15 cellular contexts compared by ENCODE assay signal in the genomic region with DNA sequence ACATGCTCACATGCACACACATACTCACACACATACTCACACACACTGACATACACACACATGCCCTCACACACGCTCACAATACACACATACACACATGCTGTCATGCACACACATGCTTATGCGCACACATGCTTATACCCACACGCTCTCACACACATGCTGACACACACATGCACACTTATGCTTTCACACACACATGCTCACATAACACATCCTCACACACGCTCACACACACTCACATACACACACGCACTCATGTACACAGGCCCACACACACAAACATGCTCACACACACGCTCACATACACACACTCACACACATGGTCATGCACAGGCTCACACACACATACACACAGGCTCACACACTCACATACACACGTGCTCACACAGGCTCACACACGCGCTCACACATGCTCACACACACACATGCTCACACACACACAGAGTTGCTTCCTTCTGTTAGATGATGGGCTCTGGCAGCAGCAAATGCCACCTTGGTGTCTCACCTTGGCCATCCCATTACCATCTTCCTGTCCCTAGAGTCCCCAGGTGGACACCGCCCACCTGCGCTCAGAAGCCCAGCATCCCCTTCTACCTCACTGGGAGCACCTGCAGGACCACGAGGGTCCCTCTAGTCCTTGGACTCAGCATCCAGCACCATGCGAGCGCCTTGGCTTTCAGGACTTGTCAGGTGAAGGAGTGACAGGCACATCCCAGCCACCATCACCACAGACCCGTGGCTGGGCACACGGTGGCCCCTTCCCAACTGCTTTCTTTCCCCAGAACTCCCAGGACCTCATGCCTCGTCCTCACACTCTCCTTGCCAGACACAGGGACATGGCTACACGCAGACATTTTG. TPM values are rescaled to one million over a fixed set of nuclear protein-coding genes. Genes with fewer than 3 reads are reported as not detected.
A peak's percentile ranks its signal among the peaks of the same experiment; 100 is the strongest.
DNase-seq lines count a peak whose midpoint lies in the region; ATAC-seq, FAIRE-seq and TF ChIP-seq lines count a peak whose summit lies in the region.
"Had no signal": no experiment of that assay in that cellular context is flagged by ENCODE, and none has a peak within 500 bp of the region (broad histone marks: within the 10 kb centered on the region; RNA-seq: fewer than 3 reads in every experiment).

No MANE protein-coding gene starts in this region.

- H3K4me1 ChIP-seq in H9 (ENCODE audit: insufficient read depth, low read length) (no peaks in the 10 kb centered on the region), GM12878 (ENCODE audit: control insufficient read depth, insufficient read depth, low read length) (no peaks in the 10 kb centered on the region), endothelial cell of umbilical vein (ENCODE audit: control insufficient read depth, extremely low read depth, insufficient read depth, low read length) (no peaks in the 10 kb centered on the region)
- H3K4me1 ChIP-seq: A549 had no signal

- FAIRE-seq in GM12878 (lab: Jason Lieb, UNC) (no peak), endothelial cell of umbilical vein (lab: Jason Lieb, UNC) (no peak)
- FAIRE-seq: A549, GM18507 had no signal

- no peak overlapping the region for H2BK5ac ChIP-seq in H9 (ENCODE audit: insufficient read length, low read length)

- no peak overlapping the region for H3K56ac ChIP-seq in H9 (ENCODE audit: insufficient read length, low read depth, low read length)

- H4K5ac ChIP-seq in H9 (ENCODE audit: insufficient read length, low read depth, low read length), result peak overlapping the region; percentile 2

- H3K79me2 ChIP-seq in H9 (ENCODE audit: insufficient read depth, low read length) (no peaks in the 10 kb centered on the region), GM12878 (ENCODE audit: control insufficient read depth, insufficient read depth, low read length) (no peaks in the 10 kb centered on the region), endothelial cell of umbilical vein (ENCODE audit: control insufficient read depth, insufficient read depth, low read length) (no peaks in the 10 kb centered on the region)

- CTCF ChIA-PET in GM12878 (lab: Yijun Ruan, JAX), result no interaction called here
- CTCF ChIA-PET in endothelial cell of umbilical vein (lab: Charles Lee), result no interaction called here
- CTCF ChIA-PET in CD4-positive, alpha-beta T cell (lab: Charles Lee), result no interaction called here

- in situ Hi-C loops in GM12878 (cut with MboI), result no loop called here

- intact Hi-C loops in GM12878 (cut with micrococcal nuclease; ENCODE audit: unreplicated experiment) (no loop called here), endothelial cell of umbilical vein (cut with micrococcal nuclease) (no loop called here), natural killer cell (cut with micrococcal nuclease) (no loop called here)
- intact Hi-C loops in CD4-positive, alpha-beta T cell (cut with DNase I, micrococcal nuclease), result no loop called here

- H3T11ph ChIP-seq in H9 (ENCODE audit: low read length), result no peak overlapping the region

- H2BK120ac ChIP-seq in H9 (ENCODE audit: low read depth, low read length, poor library complexity, severe bottlenecking), result no peak overlapping the region

- no peak for DNase-seq in H9
- no peak for DNase-seq in GM12878 (ENCODE audit: low read depth, low spot score)
- no peak for DNase-seq in endothelial cell of umbilical vein (ENCODE audit: low read depth, low spot score)
- DNase-seq in CD4-positive, alpha-beta T cell, result no peak
- no peak for DNase-seq in NCI-H128 (lab: John Stamatoyannopoulos, UW; ENCODE audit: unreplicated experiment)
- DNase-seq in natural killer cell, result no peak
- DNase-seq: BE2C; Caco-2; CD8-positive, alpha-beta T cell; DND-41; GDM1; H7 had no signal

- H3K79me1 ChIP-seq in H9 (ENCODE audit: insufficient read depth, low read depth, low read length, poor library complexity, severe bottlenecking), result no peaks in the 10 kb centered on the region

- ATAC-seq in GM12878 (no peak), natural killer cell (no peak)
- ATAC-seq in CD4-positive, alpha-beta T cell (ENCODE audit: poor library complexity), result no peak
- ATAC-seq: A549; CD8-positive, alpha-beta T cell had no signal

- no peak overlapping the region for H2BK12ac ChIP-seq in H9 (ENCODE audit: insufficient read length, low read depth, low read length)

- TF ChIP-seq POLR2A in GM12878 (IDR thresholded peaks at IDR 0.05; ENCODE audit: low read depth, low read length) (no peak), endothelial cell of umbilical vein (IDR thresholded peaks at IDR 0.05; ENCODE audit: low read depth, low read length) (no peak)

- no peak overlapping the region for H3K4ac ChIP-seq in H9 (ENCODE audit: low read depth, low read length)

- POLR2A ChIA-PET in GM12878 (lab: Charles Lee) (no interaction called here), endothelial cell of umbilical vein (lab: Charles Lee) (no interaction called here)
- POLR2A ChIA-PET in CD4-positive, alpha-beta T cell (lab: Charles Lee), result no interaction called here

- SMC1A ChIA-PET in GM12878 (lab: Charles Lee; ENCODE audit: uncharacterized antibody, unreplicated experiment), result no interaction called here

- H3K36me3 Mint-ChIP-seq in H9 (ENCODE audit: insufficient read depth in 1 of 3, low read depth in 3 of 3) (peaks cover 0 to 1% (median under 1%) of the 10 kb centered on the region in 3 experiments; a peak in 2 of 7 replicates), natural killer cell (no peaks in the 10 kb centered on the region)
- H3K36me3 Mint-ChIP-seq in CD4-positive, alpha-beta T cell (ENCODE audit: low read depth), result no peaks in the 10 kb centered on the region
- H3K36me3 Mint-ChIP-seq: CD8-positive, alpha-beta T cell had no signal

- H3K4me1 Mint-ChIP-seq in H9, result peaks cover 2 to 4% of the 10 kb centered on the region in 2 experiments; a peak in 2 of 4 replicates
- H3K4me1 Mint-ChIP-seq in CD4-positive, alpha-beta T cell (ENCODE audit: low read depth), result no peaks in the 10 kb centered on the region
- no peaks in the 10 kb centered on the region for H3K4me1 Mint-ChIP-seq in natural killer cell

- H3K23ac ChIP-seq in H9 (ENCODE audit: insufficient read length, low read depth, low read length), result no peak overlapping the region

- no peak overlapping the region for H2BK20ac ChIP-seq in H9 (ENCODE audit: low read depth, low read length, poor library complexity, severe bottlenecking)

- H2AK5ac ChIP-seq in H9 (ENCODE audit: insufficient read length, low read length), result no peak overlapping the region

- H3K9ac ChIP-seq in H9 (ENCODE audit: extremely low read depth, insufficient read length, low read length) (no peak overlapping the region), GM12878 (ENCODE audit: control insufficient read depth, insufficient read depth, low read length) (no peak overlapping the region), endothelial cell of umbilical vein (replicated peaks; ENCODE audit: extremely low read depth, insufficient read depth, low read length) (no peak overlapping the region)

- no peak overlapping the region for H3K27ac Mint-ChIP-seq in H9
- H3K27ac Mint-ChIP-seq in CD4-positive, alpha-beta T cell, result no peak overlapping the region
- no peak overlapping the region for H3K27ac Mint-ChIP-seq in natural killer cell
- H3K27ac Mint-ChIP-seq: CD8-positive, alpha-beta T cell had no signal

- BruUV-seq in GM12878 (replicated peaks; lab: Mats Ljungman, UMichigan) (no TSS peak), endothelial cell of umbilical vein (replicated peaks; lab: Mats Ljungman, UMichigan) (no TSS peak)

- WGBS in H9 (ENCODE audit: extremely low coverage, insufficient read length, low lambda C conversion rate), result 100% methylated on average over 2 of the region's 18 CpGs
- 34% methylated on average over 17 of the region's 18 CpGs for WGBS in GM12878 (ENCODE audit: insufficient coverage, insufficient replicate concordance, low lambda C conversion rate, missing lambda C conversion rate)

- dilution Hi-C loops in endothelial cell of umbilical vein (cut with MboI; ENCODE audit: extremely low pct_ligation_motif_present, low sequenced_read_pairs), result no loop called here

- H3K27ac ChIP-seq in H9 (ENCODE audit: insufficient read length, low read depth, low read length) (no peak overlapping the region), GM12878 (ENCODE audit: control insufficient read depth, insufficient read depth) (no peak overlapping the region), endothelial cell of umbilical vein (ENCODE audit: insufficient read depth, low read depth, low read length) (no peak overlapping the region)
- no peak overlapping the region for H3K27ac ChIP-seq in CD4-positive, alpha-beta T cell (ENCODE audit: low read depth, low read length)
- H3K27ac ChIP-seq: A549, C4-2B had no signal

- no peaks in the 10 kb centered on the region for H3K9me1 ChIP-seq in endothelial cell of umbilical vein (replicated peaks; ENCODE audit: control insufficient read depth, extremely low read depth, insufficient read depth, low read length)

- no peaks in the 10 kb centered on the region for H4K20me1 ChIP-seq in H9 (ENCODE audit: control insufficient read depth, insufficient read depth, insufficient read length)
- no peaks in the 10 kb centered on the region for H4K20me1 ChIP-seq in GM12878 (ENCODE audit: control insufficient read depth, insufficient read depth)
- H4K20me1 ChIP-seq in endothelial cell of umbilical vein (replicated peaks; ENCODE audit: control insufficient read depth, extremely low read depth, insufficient read depth, low read length), result no peaks in the 10 kb centered on the region

- H3K27me3 ChIP-seq in H9 (ENCODE audit: insufficient read depth, low read length) (no peaks in the 10 kb centered on the region), GM12878 (replicated peaks in 1 of 2; ENCODE audit: control insufficient read depth in 2 of 2, insufficient read depth in 2 of 2, low read length in 1 of 2) (no peaks in the 10 kb centered on the region; a peak in 1 of 4 replicates), endothelial cell of umbilical vein (ENCODE audit: control insufficient read depth in 2 of 2, insufficient read depth in 2 of 2, low read length in 2 of 2) (no peaks in the 10 kb centered on the region)
- H3K27me3 ChIP-seq in CD4-positive, alpha-beta T cell (ENCODE audit: control insufficient read depth, insufficient read depth, low read length), result no peaks in the 10 kb centered on the region
- H3K27me3 ChIP-seq: BE2C had no signal

- peaks cover 2% of the 10 kb centered on the region; the same call in 1 of the 2 replicates for H3K27me3 Mint-ChIP-seq in H9 (ENCODE audit: low read depth)
- H3K27me3 Mint-ChIP-seq in CD4-positive, alpha-beta T cell, result no peaks in the 10 kb centered on the region
- no peaks in the 10 kb centered on the region for H3K27me3 Mint-ChIP-seq in natural killer cell (ENCODE audit: low read depth in 2 of 2)

- H2AFZ ChIP-seq in H9 (ENCODE audit: low read length) (no peak overlapping the region), GM12878 (ENCODE audit: control insufficient read depth, low read depth, low read length) (no peak overlapping the region), endothelial cell of umbilical vein (ENCODE audit: low read depth, low read length) (no peak overlapping the region)

- H3K4me2 ChIP-seq in H9 (ENCODE audit: insufficient read depth, insufficient read length, low read length) (no peak overlapping the region), GM12878 (ENCODE audit: control insufficient read depth, insufficient read depth) (no peak overlapping the region), endothelial cell of umbilical vein (ENCODE audit: insufficient read depth, low read length) (no peak overlapping the region)
- H3K4me2 ChIP-seq: A549 had no signal

- H4K91ac ChIP-seq in H9 (ENCODE audit: insufficient read length, low read depth, low read length), result no peak overlapping the region

- H3K4me3 Mint-ChIP-seq in H9, result no peak overlapping the region
- H3K4me3 Mint-ChIP-seq in CD4-positive, alpha-beta T cell, result no peak overlapping the region
- no peak overlapping the region for H3K4me3 Mint-ChIP-seq in natural killer cell
- H3K4me3 Mint-ChIP-seq: CD8-positive, alpha-beta T cell had no signal

- no peak for TF ChIP-seq RAD21 in GM12878 (IDR thresholded peaks at IDR 0.05; ENCODE audit: insufficient read depth, low read depth, low read length)

- peak overlapping the region; percentile 38 for H4K8ac ChIP-seq in H9 (replicated peaks; ENCODE audit: insufficient read length, low read depth, low read length)

- no peaks in the 10 kb centered on the region for H3K23me2 ChIP-seq in H9 (ENCODE audit: insufficient read length, low read depth, low read length, poor library complexity, severe bottlenecking)

- TF ChIP-seq CTCF in H9 (conservative IDR thresholded peaks at IDR 0.05) (no peak), GM12878 (IDR thresholded peaks at IDR 0.05 in 2 of 3, conservative IDR thresholded peaks at IDR 0.05 in 1 of 3; ENCODE audit: control insufficient read depth in 2 of 3, extremely low read depth in 1 of 3, insufficient read depth in 1 of 3, low read depth in 3 of 3, low read length in 3 of 3) (no peak), endothelial cell of umbilical vein (IDR thresholded peaks at IDR 0.05; ENCODE audit: extremely low read depth in 1 of 2, insufficient read depth in 1 of 2, low read depth in 1 of 2, low read length in 2 of 2) (no peak), natural killer cell (IDR thresholded peaks at IDR 0.05) (no peak)
- no peak for TF ChIP-seq CTCF in CD4-positive, alpha-beta T cell (IDR thresholded peaks at IDR 0.05)

- no peak overlapping the region for H3K18ac ChIP-seq in H9 (ENCODE audit: insufficient read length, low read depth, low read length)

- RAD21 ChIA-PET in GM12878 (lab: Charles Lee; ENCODE audit: unreplicated experiment), result no interaction called here

- no peak overlapping the region for H2BK15ac ChIP-seq in H9 (ENCODE audit: low read depth, low read length)

- H3K9me3 ChIP-seq in H9 (ENCODE audit: control insufficient read depth, low read depth, low read length) (no peaks in the 10 kb centered on the region), GM12878 (replicated peaks; ENCODE audit: control insufficient read depth, insufficient read depth, low read length) (no peaks in the 10 kb centered on the region; the same call in 2 of the 3 replicates), endothelial cell of umbilical vein (replicated peaks; ENCODE audit: control insufficient read depth, insufficient read depth, low read length) (no peaks in the 10 kb centered on the region)
- H3K9me3 ChIP-seq in CD4-positive, alpha-beta T cell (ENCODE audit: control insufficient read depth, low read length), result no peaks in the 10 kb centered on the region
- H3K9me3 ChIP-seq: A549, BE2C, Caco-2 had no signal

- TF ChIP-seq EP300 in GM12878 (IDR thresholded peaks at IDR 0.05; ENCODE audit: borderline replicate concordance in 1 of 2, control insufficient read depth in 1 of 2, low read depth in 2 of 2, low read length in 2 of 2), result no peak

- H3K4me3 ChIP-seq in GM12878 (no peak overlapping the region), endothelial cell of umbilical vein (replicated peaks in 1 of 3; ENCODE audit: insufficient read depth in 1 of 3, low read depth in 1 of 3, low read length in 3 of 3) (no peak overlapping the region)
- H3K4me3 ChIP-seq: A549 had no signal

- no peak overlapping the region for H3K14ac ChIP-seq in H9 (ENCODE audit: insufficient read depth, low read length)

- H3K36me3 ChIP-seq in GM12878 (ENCODE audit: control insufficient read depth in 2 of 2, insufficient read depth in 2 of 2, low read length in 1 of 2) (no peaks in the 10 kb centered on the region), endothelial cell of umbilical vein (ENCODE audit: control insufficient read depth in 2 of 2, extremely low read depth in 1 of 2, insufficient read depth in 2 of 2, low read length in 2 of 2) (no peaks in the 10 kb centered on the region)
- H3K36me3 ChIP-seq: BE2C had no signal

- 0 out of 5 replicates have a peak, but pooled peaks cover 0 to under 1% of the 10 kb centered on the region in 2 experiments for H3K9me3 Mint-ChIP-seq in H9
- H3K9me3 Mint-ChIP-seq in CD4-positive, alpha-beta T cell, result no peaks in the 10 kb centered on the region
- no peaks in the 10 kb centered on the region for H3K9me3 Mint-ChIP-seq in natural killer cell
- H3K9me3 Mint-ChIP-seq: CD8-positive, alpha-beta T cell had no signal

RNA-seq across cellular contexts. Expression of a gene that starts 44.9 kb away (rescaled TPM):
- total RNA-seq in H9 (2021) (372 and 399 TPM in 2 replicates), GM12878 (2014; rRNA removed) (0.23 and 0.54 TPM in 2 replicates), GM12878 (2014; rRNA removed; fragmentation: Illumina TruSeq; extraction: Trizol) (0.09 and 0.28 TPM in 2 replicates), GM12878 (2021) (1.5 and 2.6 TPM in 2 replicates), endothelial cell of umbilical vein (336 and 370 TPM in 2 replicates), natural killer cell (1 to 10 TPM; 1.4 to 2.3 (median 2.3) TPM)
- total RNA-seq in GM12878 (2013; cell fraction: nucleolus; rRNA removed), result 22.7 and 23.4 TPM in 2 replicates
- 0.70 TPM for polyA plus RNA-seq in GM12878 (2011; ENCODE audit: low read depth)
- polyA plus RNA-seq in GM12878 (2011; rRNA removed) (3.8 and 6.6 TPM in 2 replicates), GM12878 (2014; fragmentation: Illumina TruSeq; extraction: Trizol) (0.03 and 0.43 TPM in 2 replicates), GM12878 (2014; fragmentation: Nextera tagmentation; extraction: Ambion mirVana) (not detected), GM12878 (2014; rRNA removed) (0.09 and 0.17 TPM in 2 replicates), GM12878 (2016; fragmentation: Nextera tagmentation; extraction: Ambion mirVana) (1 to 10 TPM in 1 of 2 experiments, under 1 TPM in 1; 0.75 to 1.2 TPM), endothelial cell of umbilical vein (98.7 and 113 TPM in 2 replicates)
- polyA plus RNA-seq in GM12878 (2011; cell fraction: cytosol; rRNA removed), result 8.8 and 8.9 TPM in 2 replicates
- polyA plus RNA-seq in GM12878 (2011; cell fraction: nucleus; rRNA removed), result 11.2 and 12.7 TPM in 2 replicates
- 1.1 and 1.8 TPM in 2 replicates for polyA plus RNA-seq in GM12878 (2012)
- 4.2 and 7.6 TPM in 2 replicates for polyA minus RNA-seq in GM12878 (2011; rRNA and poly(A)+ RNA removed)
- polyA minus RNA-seq in GM12878 (2011; cell fraction: cytosol; rRNA and poly(A)+ RNA removed), result 6.3 and 7.5 TPM in 2 replicates
- 7.9 and 12.1 TPM in 2 replicates for polyA minus RNA-seq in GM12878 (2011; cell fraction: nucleus; rRNA and poly(A)+ RNA removed)
- 120 and 122 TPM in 2 replicates for polyA plus RNA-seq in endothelial cell of umbilical vein (2011; cell fraction: cytosol; rRNA removed)
- polyA plus RNA-seq in endothelial cell of umbilical vein (2011; cell fraction: nucleus; rRNA removed), result 102 and 108 TPM in 2 replicates
- 207 and 276 TPM in 2 replicates for polyA plus RNA-seq in endothelial cell of umbilical vein (2012)
- 128 and 155 TPM in 2 replicates for polyA minus RNA-seq in endothelial cell of umbilical vein
- 24.0 TPM for polyA minus RNA-seq in endothelial cell of umbilical vein (2011; cell fraction: cytosol; rRNA and poly(A)+ RNA removed)
- 63.3 and 131 TPM in 2 replicates for polyA minus RNA-seq in endothelial cell of umbilical vein (2011; cell fraction: nucleus; rRNA and poly(A)+ RNA removed)
- 1 to 10 TPM; 1.7 to 2.4 TPM for total RNA-seq in CD4-positive, alpha-beta T cell

Comparison
In these comparisons a context has a peak if more than half of its experiments do, and no peak if none do; other contexts are left out.
1. RNA of a gene that starts 44.9 kb away (total RNA-seq): 372 to 399 TPM in H9 and 336 to 370 TPM in endothelial cell of umbilical vein; 1.7 to 2.4 TPM in CD4-positive, alpha-beta T cell, 1.4 to 2.3 TPM in natural killer cell and 0.09 to 23.4 TPM in GM12878; every median in the first group is over 10 times any median in the second.